16 cellular contexts compared by ENCODE assay signal in the genomic region with DNA sequence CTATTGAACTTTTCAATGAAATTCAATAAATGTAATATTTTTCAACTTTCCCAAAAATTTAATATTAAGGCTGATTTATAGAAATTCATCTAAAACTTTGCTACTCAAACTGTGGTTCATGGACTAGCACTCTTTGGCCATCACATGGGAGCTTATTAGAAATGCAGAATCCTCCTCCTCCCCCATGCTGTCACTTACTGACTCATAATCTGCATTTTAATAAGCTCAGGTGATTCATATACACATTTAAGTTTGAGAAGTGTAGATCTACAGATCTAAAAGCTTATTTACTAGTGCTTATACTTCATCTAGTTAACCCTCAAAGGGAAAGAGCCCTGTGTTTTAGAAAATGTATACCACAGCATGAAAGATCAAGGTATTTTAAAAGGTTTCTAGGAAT.
DNase-seq lines count a peak whose midpoint lies in the region; ATAC-seq and TF ChIP-seq lines count a peak whose summit lies in the region.
"Had no signal": no experiment of that assay in that cellular context is flagged by ENCODE, and none has a peak within 500 bp of the region (broad histone marks: within the 10 kb centered on the region; RNA-seq: fewer than 3 reads in every experiment).

No MANE protein-coding gene starts in this region.

- no peak for TF ChIP-seq CTCF in HEK293 (tag by site-specific recombination; IDR thresholded peaks at IDR 0.05)
- TF ChIP-seq CTCF in astrocyte of the cerebellum (IDR thresholded peaks at IDR 0.05; ENCODE audit: low read depth, low read length, missing control alignments): no peak

- no peak overlapping the region for H3K27ac Mint-ChIP-seq in activated CD4-positive, alpha-beta T cell treated with anti-CD3 and anti-CD28 coated beads for 36 hours

- peak; percentile 78 for ATAC-seq in activated CD4-positive, alpha-beta T cell treated with anti-CD3 and anti-CD28 coated beads for 36 hours
- ATAC-seq: Panc1 had no signal

- no peak overlapping the region for H3K27ac ChIP-seq in HEK293 (ENCODE audit: extremely low read depth, low read depth, low read length)
- H3K27ac ChIP-seq: BLaER1 treated with 17β-estradiol and CSF1 and Interleukin-3, amounts not matched to agents 10 nM and 100 nM had no signal

- H3K36me3 ChIP-seq in HEK293 (ENCODE audit: control insufficient read depth in 2 of 2, insufficient read depth in 1 of 2, low read length in 2 of 2): no peaks in the 10 kb centered on the region

- peaks cover 16% of the 10 kb centered on the region for H3K4me1 Mint-ChIP-seq in activated CD4-positive, alpha-beta T cell treated with anti-CD3 and anti-CD28 coated beads for 36 hours

- intact Hi-C loops in activated CD4-positive, alpha-beta T cell treated with anti-CD3 and anti-CD28 coated beads for 36 hours (cut with DNase I, micrococcal nuclease): no loop called here
- intact Hi-C loops in posterior cingulate gyrus (cut with DNase I): no loop called here

- H3K4me3 Mint-ChIP-seq in activated CD4-positive, alpha-beta T cell treated with anti-CD3 and anti-CD28 coated beads for 36 hours: no peak overlapping the region

- POLR2A ChIA-PET in activated CD4-positive, alpha-beta T cell treated with anti-CD3 and anti-CD28 coated beads for 36 hours (lab: Charles Lee): no interaction called here
- POLR2A ChIA-PET in HEK293 (lab: Yijun Ruan, JAX): no interaction called here

- no peaks in the 10 kb centered on the region for H3K27me3 Mint-ChIP-seq in activated CD4-positive, alpha-beta T cell treated with anti-CD3 and anti-CD28 coated beads for 36 hours

- CTCF ChIA-PET in activated CD4-positive, alpha-beta T cell treated with anti-CD3 and anti-CD28 coated beads for 36 hours (lab: Charles Lee): interaction anchor here (0.6 to 1.2 kb wide), 2 partner anchors 43 to 95 kb away, joined by 3 read pairs; no protein-coding TSS in a partner anchor
- CTCF ChIA-PET in HEK293 (lab: Yijun Ruan, JAX): interaction anchor here (1.1 kb wide), 1 partner anchor 10 kb away, joined by 3 read pairs; no protein-coding TSS in a partner anchor

- no peaks in the 10 kb centered on the region for H3K9me3 Mint-ChIP-seq in activated CD4-positive, alpha-beta T cell treated with anti-CD3 and anti-CD28 coated beads for 36 hours (ENCODE audit: low read depth)

- H3K9me3 ChIP-seq in HEK293 (ENCODE audit: control insufficient read depth, insufficient read depth, low read depth, low read length): no peaks in the 10 kb centered on the region

- peaks cover 20% of the 10 kb centered on the region for H3K4me1 ChIP-seq in HEK293 (ENCODE audit: control insufficient read depth, insufficient read depth, low read length)
- H3K4me1 ChIP-seq: BLaER1 treated with 17β-estradiol and CSF1 and Interleukin-3, amounts not matched to agents 10 nM and 100 nM had no signal

- in situ Hi-C loops in astrocyte of the cerebellum (cut with HindIII; ENCODE audit: low sequenced_read_pairs): loop anchor here (5.0 kb wide), 1 partner anchor 34 kb away; no protein-coding TSS in a partner anchor

- peaks cover 6% of the 10 kb centered on the region for H3K36me3 Mint-ChIP-seq in activated CD4-positive, alpha-beta T cell treated with anti-CD3 and anti-CD28 coated beads for 36 hours (ENCODE audit: low read depth)

- no peak for DNase-seq in activated CD4-positive, alpha-beta T cell treated with anti-CD3 and anti-CD28 coated beads for 36 hours
- DNase-seq in activated CD4-positive, alpha-beta T cell treated with anti-CD3 and anti-CD28 coated beads, Interleukin-2, amount 50 U/mL, for 1 hour: no peak
- peak; percentile 5 for DNase-seq in astrocyte of the cerebellum (ENCODE audit: low read depth)
- DNase-seq in putamen (ENCODE audit: low spot score): peak; percentile 60
- no peak for DNase-seq in stimulated activated CD4-positive, alpha-beta T cell treated with anti-CD3 and anti-CD28 coated beads, Interleukin-15, amount 100 ng/mL, for 24 hours
- no peak for DNase-seq in NK-92 treated with Interleukin-12 subunit alpha and Interleukin-12 subunit beta, amount 100 ng/mL, for 24 hours (lab: John Stamatoyannopoulos, UW)
- DNase-seq in posterior cingulate gyrus: no peak
- DNase-seq: H7, Kasumi-1, NCI-H1105, NCI-H1694, NCI-H524, Right ventricle myocardium superior had no signal

- H3K4me3 ChIP-seq in HEK293 (ENCODE audit: low read depth, low read length) (no peak overlapping the region), astrocyte of the cerebellum (ENCODE audit: low read depth, low read length) (no peak overlapping the region)
- H3K4me3 ChIP-seq: BLaER1 treated with 17β-estradiol and CSF1 and Interleukin-3, amounts not matched to agents 10 nM and 100 nM had no signal

TF ChIP-seq in HEK293, 187 proteins besides CTCF, POLR2A, EP300 and RAD21:
- peak; percentile 31; the same call in 1 of the 2 replicates for TF ChIP-seq ZBTB20 (tag by site-specific recombination; IDR thresholded peaks at IDR 0.05)
- TF ChIP-seq, protein P1, sequence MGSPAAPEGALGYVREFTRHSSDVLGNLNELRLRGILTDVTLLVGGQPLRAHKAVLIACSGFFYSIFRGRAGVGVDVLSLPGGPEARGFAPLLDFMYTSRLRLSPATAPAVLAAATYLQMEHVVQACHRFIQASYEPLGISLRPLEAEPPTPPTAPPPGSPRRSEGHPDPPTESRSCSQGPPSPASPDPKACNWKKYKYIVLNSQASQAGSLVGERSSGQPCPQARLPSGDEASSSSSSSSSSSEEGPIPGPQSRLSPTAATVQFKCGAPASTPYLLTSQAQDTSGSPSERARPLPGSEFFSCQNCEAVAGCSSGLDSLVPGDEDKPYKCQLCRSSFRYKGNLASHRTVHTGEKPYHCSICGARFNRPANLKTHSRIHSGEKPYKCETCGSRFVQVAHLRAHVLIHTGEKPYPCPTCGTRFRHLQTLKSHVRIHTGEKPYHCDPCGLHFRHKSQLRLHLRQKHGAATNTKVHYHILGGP (tag by site-specific recombination; IDR thresholded peaks at IDR 0.05): peak; percentile 25; the same call in 1 of the 2 replicates
- TF ChIP-seq ZNF248 (tag by site-specific recombination; IDR thresholded peaks at IDR 0.05): no peak
TF ChIP-seq in HEK293: peak in this region for 2.

Comparison
In these comparisons a context has a peak if more than half of its experiments do, and no peak if none do; other contexts are left out.
1. DNase-seq: peak in astrocyte of the cerebellum (single experiment) and putamen (single experiment); none in activated CD4-positive, alpha-beta T cell treated with anti-CD3 and anti-CD28 coated beads for 36 hours (single experiment), activated CD4-positive, alpha-beta T cell treated with anti-CD3 and anti-CD28 coated beads, Interleukin-2, amount 50 U/mL, for 1 hour (single experiment), stimulated activated CD4-positive, alpha-beta T cell treated with anti-CD3 and anti-CD28 coated beads, Interleukin-15, amount 100 ng/mL, for 24 hours (single experiment), NK-92 treated with Interleukin-12 subunit alpha and Interleukin-12 subunit beta, amount 100 ng/mL, for 24 hours (single experiment) and posterior cingulate gyrus (0 of 10).